Comparison of ENCODE assay signal across 11 cellular contexts in the genomic region with DNA sequence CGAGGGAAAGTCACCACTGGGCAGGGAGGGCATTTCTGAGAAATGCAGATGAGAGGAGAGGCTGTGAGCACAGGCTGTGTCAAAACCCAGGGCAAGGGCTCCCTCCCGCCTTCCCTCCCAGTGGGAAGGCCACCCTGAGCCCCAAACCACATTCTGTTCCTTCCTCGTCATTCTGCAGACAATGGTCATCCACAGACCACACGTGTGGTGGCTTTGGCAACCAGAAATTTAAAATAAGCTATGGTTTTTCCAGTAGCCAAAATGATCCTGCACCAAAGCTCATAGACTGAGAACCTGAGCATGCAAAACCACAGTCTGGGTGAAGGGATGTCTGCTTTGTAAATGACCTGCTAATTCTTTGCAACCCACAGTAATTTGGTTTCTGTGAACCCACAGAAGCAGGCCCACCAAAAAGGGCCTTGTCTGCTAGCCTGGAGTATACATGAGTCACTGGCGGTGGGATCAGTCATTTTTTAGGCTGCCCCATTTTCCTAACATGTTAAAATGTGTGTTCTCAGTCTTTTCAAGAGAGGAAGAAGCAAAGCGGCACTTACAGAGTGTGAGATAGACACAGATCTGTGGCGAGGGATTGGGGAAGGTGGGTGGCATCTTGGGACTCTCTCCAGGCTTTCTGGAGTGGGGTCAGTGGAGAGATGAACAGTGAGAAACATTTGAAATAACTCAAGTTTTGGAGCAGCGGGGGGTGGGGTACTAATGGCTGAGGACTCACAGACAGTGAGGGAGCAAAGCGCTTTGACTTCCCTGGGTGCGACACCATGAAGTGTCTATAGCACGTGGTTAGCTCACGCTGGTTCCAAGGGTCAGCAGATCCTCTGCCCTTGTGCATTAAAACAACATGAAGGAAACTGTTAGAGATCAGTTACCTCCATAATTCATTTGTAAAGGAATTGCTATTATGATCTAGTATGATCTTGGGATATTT. TPM values are rescaled to one million over a fixed set of nuclear protein-coding genes. Genes with fewer than 3 reads are reported as not detected.
DNase-seq lines count a peak whose midpoint lies in the region; ATAC-seq and TF ChIP-seq lines count a peak whose summit lies in the region.
"Had no signal": no experiment of that assay in that cellular context is flagged by ENCODE, and none has a peak within 500 bp of the region (broad histone marks: within the 10 kb centered on the region; RNA-seq: fewer than 3 reads in every experiment).

No MANE protein-coding gene starts in this region.

- H3K36me3 ChIP-seq in esophagus squamous epithelium (no peaks in the 10 kb centered on the region), WERI-Rb-1 (no peaks in the 10 kb centered on the region)

- peaks cover 47% of the 10 kb centered on the region for H3K4me1 Mint-ChIP-seq in T-helper 1 cell treated with Interleukin-12 subunit alpha and Interleukin-12 subunit beta and Interleukin-4 antibody, amounts not matched to agents 30 μg/mL and 1 μg/mL, for 36 hours (ENCODE audit: low read depth)
- peaks cover 64% of the 10 kb centered on the region for H3K4me1 Mint-ChIP-seq in activated naive CD4-positive, alpha-beta T cell treated with anti-CD3 and anti-CD28 coated beads, Interleukin-2, amount 50 U/mL, for 24 hours

- H3K27me3 ChIP-seq in esophagus squamous epithelium (peaks cover 0 to 28% (median 0%) of the 10 kb centered on the region in 4 donors), WERI-Rb-1 (ENCODE audit: insufficient read depth, low read depth, severe bottlenecking) (no peaks in the 10 kb centered on the region)

- no peak for TF ChIP-seq CTCF in GM20000 (IDR thresholded peaks at IDR 0.05; ENCODE audit: extremely low read depth, missing control alignments)
- no peak for TF ChIP-seq CTCF in esophagus squamous epithelium (IDR thresholded peaks at IDR 0.05)
- TF ChIP-seq CTCF in WERI-Rb-1 (IDR thresholded peaks at IDR 0.05; ENCODE audit: low read depth, low read length), result no peak

- WGBS in esophagus squamous epithelium, 2 donors, result 56 to 57% methylated on average over 12 of the region's 12 CpGs

- H3K27ac Mint-ChIP-seq in T-helper 1 cell treated with Interleukin-12 subunit alpha and Interleukin-12 subunit beta and Interleukin-4 antibody, amounts not matched to agents 30 μg/mL and 1 μg/mL, for 36 hours, result peak overlapping the region; percentile 80
- peak overlapping the region; percentile 93 for H3K27ac Mint-ChIP-seq in activated naive CD4-positive, alpha-beta T cell treated with anti-CD3 and anti-CD28 coated beads, Interleukin-2, amount 50 U/mL, for 24 hours
- H3K27ac Mint-ChIP-seq: nephron progenitor cell had no signal

- no peak for TF ChIP-seq POLR2A in esophagus squamous epithelium (IDR thresholded peaks at IDR 0.05)

- DNase-seq in GM20000 (ENCODE audit: low spot score), result peak; percentile 50
- DNase-seq in stimulated activated CD8-positive, alpha-beta memory T cell treated with anti-CD3 and anti-CD28 coated beads, Interleukin-12 subunit alpha, Interleukin-12 subunit beta, amount 100 ng/mL, for 4 hours (ENCODE audit: low read depth), result peak; percentile 49
- DNase-seq in foreskin melanocyte, result no peak
- DNase-seq in esophagus squamous epithelium (lab: John Stamatoyannopoulos, UW), result no peak
- DNase-seq in WERI-Rb-1, result no peak
- DNase-seq: NCI-H446, nephron progenitor cell had no signal

- intact Hi-C loops in esophagus squamous epithelium (cut with DNase I), result loop anchor here (5.0 kb wide), 1 partner anchor 136 kb away; no protein-coding TSS in a partner anchor

- peaks cover 10 to 26% (median 16%) of the 10 kb centered on the region in 3 donors for H3K4me1 ChIP-seq in esophagus squamous epithelium

- H3K9me3 ChIP-seq in esophagus squamous epithelium (no peaks in the 10 kb centered on the region), WERI-Rb-1 (ENCODE audit: severe bottlenecking) (no peaks in the 10 kb centered on the region)

- H3K27me3 Mint-ChIP-seq in T-helper 1 cell treated with Interleukin-12 subunit alpha and Interleukin-12 subunit beta and Interleukin-4 antibody, amounts not matched to agents 30 μg/mL and 1 μg/mL, for 36 hours (ENCODE audit: low read depth), result no peaks in the 10 kb centered on the region
- no peaks in the 10 kb centered on the region for H3K27me3 Mint-ChIP-seq in activated naive CD4-positive, alpha-beta T cell treated with anti-CD3 and anti-CD28 coated beads, Interleukin-2, amount 50 U/mL, for 24 hours

- H3K27ac ChIP-seq in esophagus squamous epithelium, result no peak overlapping the region
- H3K27ac ChIP-seq in WERI-Rb-1, result no peak overlapping the region

- ATAC-seq in GM19035 (IDR thresholded peaks at IDR 0.05; ENCODE audit: unreplicated experiment), result no peak

- no peak overlapping the region for H3K4me3 ChIP-seq in esophagus squamous epithelium
- no peak overlapping the region for H3K4me3 ChIP-seq in WERI-Rb-1 (ENCODE audit: low read depth, low read length)

- no peaks in the 10 kb centered on the region for H3K9me3 Mint-ChIP-seq in T-helper 1 cell treated with Interleukin-12 subunit alpha and Interleukin-12 subunit beta and Interleukin-4 antibody, amounts not matched to agents 30 μg/mL and 1 μg/mL, for 36 hours
- no peaks in the 10 kb centered on the region for H3K9me3 Mint-ChIP-seq in activated naive CD4-positive, alpha-beta T cell treated with anti-CD3 and anti-CD28 coated beads, Interleukin-2, amount 50 U/mL, for 24 hours
- H3K9me3 Mint-ChIP-seq: nephron progenitor cell had no signal

- peaks cover 15% of the 10 kb centered on the region for H3K36me3 Mint-ChIP-seq in T-helper 1 cell treated with Interleukin-12 subunit alpha and Interleukin-12 subunit beta and Interleukin-4 antibody, amounts not matched to agents 30 μg/mL and 1 μg/mL, for 36 hours (ENCODE audit: low read depth)
- peaks cover 11% of the 10 kb centered on the region for H3K36me3 Mint-ChIP-seq in activated naive CD4-positive, alpha-beta T cell treated with anti-CD3 and anti-CD28 coated beads, Interleukin-2, amount 50 U/mL, for 24 hours

- H3K4me3 Mint-ChIP-seq in T-helper 1 cell treated with Interleukin-12 subunit alpha and Interleukin-12 subunit beta and Interleukin-4 antibody, amounts not matched to agents 30 μg/mL and 1 μg/mL, for 36 hours, result peak overlapping the region; percentile 17
- H3K4me3 Mint-ChIP-seq in activated naive CD4-positive, alpha-beta T cell treated with anti-CD3 and anti-CD28 coated beads, Interleukin-2, amount 50 U/mL, for 24 hours, result peak overlapping the region; percentile 53
- H3K4me3 Mint-ChIP-seq: nephron progenitor cell had no signal

RNA-seq across cellular contexts. Expression of a gene that starts 20.5 kb away (rescaled TPM):
- 10 to 100 TPM; 25.1 to 62.1 (median 55.9) TPM for total RNA-seq in esophagus squamous epithelium
- total RNA-seq: activated CD8-positive, alpha-beta memory T cell treated with anti-CD3 and anti-CD28 coated beads for 36 hours had no signal

RNA-seq across cellular contexts. Expression of a gene that starts 27.9 kb away (rescaled TPM):
- total RNA-seq in esophagus squamous epithelium, result 10 to 100 TPM; 44.4 to 55.2 (median 53.2) TPM

RNA-seq across cellular contexts. Expression of a gene that starts 58.3 kb away (rescaled TPM):
- total RNA-seq in esophagus squamous epithelium, result 100 to 1,000 TPM in 1 of 4 donors, 10 to 100 TPM in 3; 75.2 to 170 (median 86.5) TPM

Comparison
In these comparisons a context has a peak if more than half of its experiments do, and no peak if none do; other contexts are left out.
1. DNase-seq: peak in GM20000 (single experiment) and stimulated activated CD8-positive, alpha-beta memory T cell treated with anti-CD3 and anti-CD28 coated beads, Interleukin-12 subunit alpha, Interleukin-12 subunit beta, amount 100 ng/mL, for 4 hours (single experiment); none in foreskin melanocyte (single experiment), esophagus squamous epithelium (single experiment) and WERI-Rb-1 (single experiment).